ENCODE assay signal across 1 cellular context in the genomic region with DNA sequence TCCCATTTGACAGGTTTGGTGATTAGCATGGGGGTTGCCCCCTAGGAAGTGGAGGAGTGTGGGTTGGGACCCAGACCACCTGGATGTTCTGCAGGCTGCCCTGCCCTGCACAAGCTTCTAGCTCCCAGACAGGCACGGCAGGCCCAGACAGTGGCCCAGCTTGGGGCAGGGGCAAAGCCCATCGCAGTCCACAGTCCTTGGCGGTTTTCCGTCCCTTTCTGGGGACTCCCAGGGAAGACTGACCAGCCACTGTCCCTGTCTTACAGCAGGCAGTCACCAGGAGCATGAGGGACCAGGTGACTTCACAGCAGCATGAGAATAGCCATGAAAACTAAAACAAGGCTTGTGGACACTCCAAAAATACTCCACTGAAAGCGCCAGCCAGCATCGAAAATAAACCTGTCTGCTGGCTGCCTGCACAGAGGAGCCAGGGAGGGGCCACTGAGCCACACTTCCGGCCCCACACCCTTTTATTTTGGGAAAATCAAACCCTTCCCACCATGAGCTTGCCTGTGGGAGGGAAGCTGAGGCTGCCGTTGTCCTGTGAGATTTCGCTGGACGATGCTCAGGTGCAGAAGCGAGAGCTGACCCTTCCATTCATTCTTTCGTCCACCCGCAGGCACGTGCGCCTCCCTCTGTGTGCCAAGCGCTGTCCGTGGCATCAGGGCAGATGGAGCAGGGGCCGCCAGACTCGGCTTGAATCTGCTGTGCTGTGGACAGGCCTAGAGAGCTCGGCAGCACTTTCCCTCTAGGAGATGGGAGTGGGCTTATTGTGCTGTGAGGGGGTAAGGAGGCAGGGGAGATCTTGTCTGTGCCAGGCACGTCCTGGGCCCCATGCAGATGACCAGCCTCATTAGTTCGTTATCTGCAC.
TF ChIP-seq lines count a peak whose summit lies in the region.

No MANE protein-coding gene starts in this region.

TF ChIP-seq in K562, 482 proteins besides CTCF, POLR2A, EP300 and RAD21:
- TF ChIP-seq ZNF592 (IDR thresholded peaks at IDR 0.05) (no peak), JUND (IDR thresholded peaks at IDR 0.05; ENCODE audit: borderline replicate concordance, low read depth, low read length) (no peak), JUND (tag; IDR thresholded peaks at IDR 0.05; ENCODE audit: borderline replicate concordance, low read depth, low read length) (no peak), ZNF324 (CRISPR knock-in tag; IDR thresholded peaks at IDR 0.05) (no peak), POLR3A (IDR thresholded peaks at IDR 0.05; ENCODE audit: borderline replicate concordance, extremely low read depth, insufficient read depth, insufficient read length) (no peak), THRAP3 (IDR thresholded peaks at IDR 0.05; ENCODE audit: borderline replicate concordance) (no peak), ZNF41 (CRISPR knock-in tag; conservative IDR thresholded peaks at IDR 0.05) (no peak), DMBX1 (CRISPR knock-in tag; IDR thresholded peaks at IDR 0.05; ENCODE audit: borderline replicate concordance) (no peak), NR2C1 (IDR thresholded peaks at IDR 0.05) (no peak), NR2C1 (tag; IDR thresholded peaks at IDR 0.05) (no peak)
- TF ChIP-seq, protein P1, sequence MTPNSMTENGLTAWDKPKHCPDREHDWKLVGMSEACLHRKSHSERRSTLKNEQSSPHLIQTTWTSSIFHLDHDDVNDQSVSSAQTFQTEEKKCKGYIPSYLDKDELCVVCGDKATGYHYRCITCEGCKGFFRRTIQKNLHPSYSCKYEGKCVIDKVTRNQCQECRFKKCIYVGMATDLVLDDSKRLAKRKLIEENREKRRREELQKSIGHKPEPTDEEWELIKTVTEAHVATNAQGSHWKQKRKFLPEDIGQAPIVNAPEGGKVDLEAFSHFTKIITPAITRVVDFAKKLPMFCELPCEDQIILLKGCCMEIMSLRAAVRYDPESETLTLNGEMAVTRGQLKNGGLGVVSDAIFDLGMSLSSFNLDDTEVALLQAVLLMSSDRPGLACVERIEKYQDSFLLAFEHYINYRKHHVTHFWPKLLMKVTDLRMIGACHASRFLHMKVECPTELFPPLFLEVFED (CRISPR knock-in tag; conservative IDR thresholded peaks at IDR 0.05), result no peak
- TF ChIP-seq, protein P2, sequence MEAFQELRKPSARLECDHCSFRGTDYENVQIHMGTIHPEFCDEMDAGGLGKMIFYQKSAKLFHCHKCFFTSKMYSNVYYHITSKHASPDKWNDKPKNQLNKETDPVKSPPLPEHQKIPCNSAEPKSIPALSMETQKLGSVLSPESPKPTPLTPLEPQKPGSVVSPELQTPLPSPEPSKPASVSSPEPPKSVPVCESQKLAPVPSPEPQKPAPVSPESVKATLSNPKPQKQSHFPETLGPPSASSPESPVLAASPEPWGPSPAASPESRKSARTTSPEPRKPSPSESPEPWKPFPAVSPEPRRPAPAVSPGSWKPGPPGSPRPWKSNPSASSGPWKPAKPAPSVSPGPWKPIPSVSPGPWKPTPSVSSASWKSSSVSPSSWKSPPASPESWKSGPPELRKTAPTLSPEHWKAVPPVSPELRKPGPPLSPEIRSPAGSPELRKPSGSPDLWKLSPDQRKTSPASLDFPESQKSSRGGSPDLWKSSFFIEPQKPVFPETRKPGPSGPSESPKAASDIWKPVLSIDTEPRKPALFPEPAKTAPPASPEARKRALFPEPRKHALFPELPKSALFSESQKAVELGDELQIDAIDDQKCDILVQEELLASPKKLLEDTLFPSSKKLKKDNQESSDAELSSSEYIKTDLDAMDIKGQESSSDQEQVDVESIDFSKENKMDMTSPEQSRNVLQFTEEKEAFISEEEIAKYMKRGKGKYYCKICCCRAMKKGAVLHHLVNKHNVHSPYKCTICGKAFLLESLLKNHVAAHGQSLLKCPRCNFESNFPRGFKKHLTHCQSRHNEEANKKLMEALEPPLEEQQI (IDR thresholded peaks at IDR 0.05), result no peak
